ENCODE assay signal across 18 cellular contexts in genomic region chr7:47751068-47751467, GRCh38.
"Had no signal": no experiment of that assay in that cellular context is flagged by ENCODE, and none has a peak within 500 bp of the region (broad histone marks: within the 10 kb centered on the region; RNA-seq: fewer than 3 reads in every experiment).

No MANE protein-coding gene starts in this region.

- FAIRE-seq: bronchial epithelial cell had no signal

- ATAC-seq: activated CD4-positive, CD25-positive, alpha-beta regulatory T cell treated with anti-CD3 and anti-CD28 coated beads, Interleukin-2, amount 50 U/mL, for 24 hours; activated naive CD4-positive, alpha-beta T cell treated with anti-CD3 and anti-CD28 coated beads, Interleukin-2, amount 50 U/mL, for 72 hours; gastroesophageal sphincter; heart right ventricle; left colon; mucosa of descending colon; naive thymus-derived CD4-positive, alpha-beta T cell had no signal

- H3K4me1 ChIP-seq: gastroesophageal sphincter, heart right ventricle had no signal

- H3K27me3 ChIP-seq: ascending aorta, gastroesophageal sphincter, heart right ventricle had no signal

- H3K36me3 ChIP-seq: ascending aorta, gastroesophageal sphincter, heart right ventricle had no signal

- H3K4me3 Mint-ChIP-seq: activated CD4-positive, alpha-beta memory T cell treated with anti-CD3 and anti-CD28 coated beads for 36 hours; naive thymus-derived CD4-positive, alpha-beta T cell; T-cell had no signal

- H3K79me2 ChIP-seq: parathyroid adenoma had no signal

- H3K9me3 Mint-ChIP-seq: activated CD4-positive, alpha-beta memory T cell treated with anti-CD3 and anti-CD28 coated beads for 36 hours had no signal

- H3K4me3 ChIP-seq: ascending aorta, gastroesophageal sphincter, heart right ventricle, mucosa of descending colon had no signal

- DNase-seq: activated CD4-positive, alpha-beta memory T cell treated with anti-CD3 and anti-CD28 coated beads for 36 hours; activated CD8-positive, alpha-beta memory T cell treated with anti-CD3 and anti-CD28 coated beads, Interleukin-2, amount 50 U/mL, for 4 hours; activated effector memory CD4-positive, alpha-beta T cell treated with anti-CD3 and anti-CD28 coated beads, Interleukin-2, amount 50 U/mL, for 16 hours; activated T-cell treated with anti-CD3 and anti-CD28 coated beads, Interleukin-2, amount 50 U/mL, for 48 hours; heart right ventricle; left colon; mucosa of descending colon; naive thymus-derived CD4-positive, alpha-beta T cell; stimulated activated CD4-positive, alpha-beta T cell treated with anti-CD3 and anti-CD28 coated beads, Interleukin-12 subunit alpha, Interleukin-12 subunit beta, amount 100 ng/mL, for 4 hours; stimulated activated CD4-positive, alpha-beta T cell treated with anti-CD3 and anti-CD28 coated beads, Interleukin-2, amount 100 ng/mL, for 24 hours; T-cell; T-helper 9 cell had no signal

- H3K4me1 Mint-ChIP-seq: T-cell had no signal

- H3K9me3 ChIP-seq: ascending aorta, gastroesophageal sphincter, mucosa of descending colon had no signal

- H3K27ac Mint-ChIP-seq: activated CD4-positive, alpha-beta memory T cell treated with anti-CD3 and anti-CD28 coated beads for 36 hours; naive thymus-derived CD4-positive, alpha-beta T cell; T-cell had no signal

- H3K27ac ChIP-seq: ascending aorta, gastroesophageal sphincter, heart right ventricle, parathyroid adenoma had no signal

- H3K9ac ChIP-seq: parathyroid adenoma had no signal

- H3K36me3 Mint-ChIP-seq: activated CD4-positive, alpha-beta memory T cell treated with anti-CD3 and anti-CD28 coated beads for 36 hours; activated naive CD4-positive, alpha-beta T cell treated with anti-CD3 and anti-CD28 coated beads, Interleukin-2, amount 50 U/mL, for 72 hours; T-cell had no signal

- H2AFZ ChIP-seq: parathyroid adenoma had no signal
